In the genomic region with DNA sequence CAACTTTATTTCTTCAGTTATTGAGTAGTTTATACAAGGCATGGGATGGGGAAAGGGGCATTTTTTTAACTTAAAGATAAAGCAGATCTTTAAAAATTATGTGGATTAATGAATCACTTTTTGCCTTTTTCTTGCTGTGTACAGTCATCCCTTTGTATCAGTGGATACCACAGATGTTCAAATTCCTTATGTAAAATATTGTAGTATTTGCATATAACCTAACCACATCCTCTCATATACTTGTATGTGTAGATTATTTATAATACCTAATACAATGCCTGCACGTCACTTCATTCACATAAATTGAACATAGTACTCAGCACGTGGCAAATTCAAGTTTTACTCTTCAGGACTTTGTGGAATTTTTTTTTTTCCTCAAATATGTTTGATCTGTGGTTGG, we compare ENCODE assay signal across 21 cellular contexts.
"Had no signal": no experiment of that assay in that cellular context is flagged by ENCODE, and none has a peak within 500 bp of the region (broad histone marks: within the 10 kb centered on the region; RNA-seq: fewer than 3 reads in every experiment).

No MANE protein-coding gene starts in this region.

- H3K27ac ChIP-seq: esophagus squamous epithelium, left ventricle myocardium inferior, right atrium auricular region, tibial nerve, vagina had no signal

- H3K9me3 ChIP-seq: esophagus squamous epithelium, left ventricle myocardium inferior, right atrium auricular region, tibial nerve, vagina had no signal

- H3K4me1 ChIP-seq: esophagus squamous epithelium, left ventricle myocardium inferior, right atrium auricular region, tibial nerve, vagina had no signal

- FAIRE-seq: endothelial cell of umbilical vein had no signal

- H3K4me3 ChIP-seq: esophagus squamous epithelium, left ventricle myocardium inferior, right atrium auricular region, tibial nerve, vagina had no signal

- ATAC-seq: activated T-cell treated with anti-CD3 and anti-CD28 coated beads, Interleukin-2, amount 50 U/mL, for 72 hours; WTC11 had no signal

- DNase-seq: activated CD4-positive, alpha-beta T cell treated with anti-CD3 and anti-CD28 coated beads, Interleukin-2, amount 10 ng/mL, durations not matched to agents 7 days and 5 days; activated CD8-positive, alpha-beta memory T cell treated with anti-CD3 and anti-CD28 coated beads, Interleukin-2, amount 50 U/mL, for 48 hours; activated gamma-delta T cell; activated naive CD8-positive, alpha-beta T cell treated with anti-CD3 and anti-CD28 coated beads, Interleukin-2, amount 10 ng/mL, durations not matched to agents 7 days and 5 days; activated T-cell treated with anti-CD3 and anti-CD28 coated beads, Interleukin-2, amount 50 U/mL, for 72 hours; anterior cingulate cortex; cerebellar nuclear complex; effector CD8-positive, alpha-beta T cell; esophagus squamous epithelium; glutamatergic neuron; hypothalamus; left ventricle myocardium inferior; nucleus accumbens; stimulated activated CD4-positive, alpha-beta T cell treated with anti-CD3 and anti-CD28 coated beads, Interleukin-15, amount 100 ng/mL, for 24 hours; stimulated activated CD4-positive, alpha-beta T cell treated with anti-CD3 and anti-CD28 coated beads, Interleukin-4, amount 100 ng/mL, for 1 hour; stimulated activated naive CD4-positive, alpha-beta T cell had no signal
